Comparison of ENCODE assay signal across 14 cellular contexts in the genomic region with DNA sequence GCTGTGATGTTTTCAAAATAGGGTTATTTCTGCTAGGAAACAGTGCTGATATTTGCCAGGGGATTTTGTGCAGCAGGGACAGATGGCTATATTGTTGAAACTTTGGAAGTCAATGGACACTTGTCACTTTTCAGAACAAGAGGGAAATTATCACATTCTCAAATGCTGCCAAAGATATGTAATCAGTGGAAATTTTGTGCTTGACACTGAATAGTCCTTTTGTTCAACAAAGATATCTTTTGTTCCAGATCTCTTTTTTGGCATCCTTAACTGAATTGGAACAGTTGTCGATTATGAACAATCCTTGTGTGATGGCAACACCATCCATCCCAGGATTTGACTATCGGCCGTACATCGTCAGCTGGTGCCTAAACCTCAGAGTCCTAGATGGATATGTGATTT. TPM values are rescaled to one million over a fixed set of nuclear protein-coding genes. Genes with fewer than 3 reads are reported as not detected.
DNase-seq lines count a peak whose midpoint lies in the region; ATAC-seq, FAIRE-seq and TF ChIP-seq lines count a peak whose summit lies in the region.
"Had no signal": no experiment of that assay in that cellular context is flagged by ENCODE, and none has a peak within 500 bp of the region (broad histone marks: within the 10 kb centered on the region; RNA-seq: fewer than 3 reads in every experiment).

No MANE protein-coding gene starts in this region.

- H3K27ac ChIP-seq in tibial nerve (peak overlapping the region; percentile 11 to 76 (median 47)), MM.1S (ENCODE audit: low read length) (no peak overlapping the region)

- H3K9me2 ChIP-seq in MM.1S (replicated peaks; ENCODE audit: insufficient read depth, low read length): no peaks in the 10 kb centered on the region

- peak in 1 of 2 donors; percentile 59 for TF ChIP-seq EP300 in tibial nerve (IDR thresholded peaks at IDR 0.05)

- H3K36me3 ChIP-seq in tibial nerve (peaks cover 0 to 83% (median 7%) of the 10 kb centered on the region in 3 donors), MM.1S (replicated peaks; ENCODE audit: insufficient read depth, low read length) (peaks cover 36% of the 10 kb centered on the region)

- H3K4me1 ChIP-seq in tibial nerve (peaks cover 0 to 57% (median 0%) of the 10 kb centered on the region in 4 donors), MM.1S (ENCODE audit: low read length) (no peaks in the 10 kb centered on the region)

- H3K79me2 ChIP-seq in MM.1S (ENCODE audit: low read length): peaks cover 29% of the 10 kb centered on the region

- H3K9ac ChIP-seq in MM.1S (ENCODE audit: low read length): no peak overlapping the region

- H2AFZ ChIP-seq in MM.1S (ENCODE audit: low read length): no peak overlapping the region

- H3K9me3 ChIP-seq in tibial nerve (no peaks in the 10 kb centered on the region), MM.1S (replicated peaks; ENCODE audit: insufficient read depth, low read length) (no peaks in the 10 kb centered on the region)

- 31 to 71% methylated on average over 4 of the region's 4 CpGs for WGBS in tibial nerve, 2 donors

- ATAC-seq in omental fat pad (ENCODE audit: low FRiP score): no peak
- ATAC-seq: K562 had no signal

- TF ChIP-seq CTCF in tibial nerve (IDR thresholded peaks at IDR 0.05): no peak
- TF ChIP-seq CTCF in omental fat pad (IDR thresholded peaks at IDR 0.05): no peak
- no peak for TF ChIP-seq CTCF in MM.1S (IDR thresholded peaks at IDR 0.05; ENCODE audit: low read length)

- FAIRE-seq in frontal cortex (lab: Jason Lieb, UNC): peak; percentile 99
- FAIRE-seq: H1, K562 had no signal

- H3K4me3 ChIP-seq in tibial nerve (no peak overlapping the region), MM.1S (ENCODE audit: low read length) (no peak overlapping the region)
- H3K4me3 ChIP-seq: K562 had no signal

- H4K20me1 ChIP-seq in MM.1S (ENCODE audit: insufficient read depth, low read length): no peaks in the 10 kb centered on the region; the same call in 1 of the 2 replicates

- no peaks in the 10 kb centered on the region for H3K27me3 ChIP-seq in tibial nerve
- H3K27me3 ChIP-seq in MM.1S (replicated peaks; ENCODE audit: insufficient read depth, low read length): no peaks in the 10 kb centered on the region

- H3K4me2 ChIP-seq in MM.1S (ENCODE audit: low read depth, low read length): no peak overlapping the region

- no peak for TF ChIP-seq POLR2A in tibial nerve (IDR thresholded peaks at IDR 0.05)

- DNase-seq in SK-MEL-5 (ENCODE audit: low read depth, low spot score) (peak; percentile 86), frontal cortex (ENCODE audit: low spot score in 2 of 2) (peak in 1 of 2 donors; percentile 41), middle frontal gyrus (ENCODE audit: extremely low spot score, low spot score) (peak; percentile 53), tibial nerve (ENCODE audit: low spot score in 2 of 2) (no peak), iPS-NIHi7 (ENCODE audit: extremely low spot score) (no peak), omental fat pad (ENCODE audit: low spot score) (no peak), MM.1S (no peak)
- DNase-seq: EL, NCI-H1436, NCI-H226, NCI-H524 treated with DMSO at 0.1 percent for 48 hours, SHP77 treated with DMSO at 0.1 percent for 48 hours had no signal

- in situ Hi-C loops in SK-MEL-5 (cut with HindIII; ENCODE audit: low pct_unique_long_range_greater_than_20kb, low sequenced_read_pairs): no loop called here

- no peaks in the 10 kb centered on the region for H3F3A ChIP-seq in MM.1S (ENCODE audit: insufficient read depth, low read length)

RNA-seq across cellular contexts. Expression of a gene that starts 7.8 kb away (rescaled TPM):
- total RNA-seq in SK-MEL-5 (2014; rRNA removed; shearing (Covaris generic)): 17.9 TPM in 2 replicates
- polyA plus RNA-seq in SK-MEL-5 (2015; cell fraction: cytosol; rRNA removed): 7.3 and 9.3 TPM in 2 replicates
- 18.7 and 21.9 TPM in 2 replicates for polyA plus RNA-seq in SK-MEL-5 (2015; cell fraction: nucleus; rRNA removed)
- 72.2 TPM for total RNA-seq in frontal cortex
- total RNA-seq in tibial nerve: 10 to 100 TPM; 11.2 to 20.8 (median 14.1) TPM
- 10 to 100 TPM in 1 of 4 donors, 1 to 10 TPM in 3; 5.0 to 10.2 (median 5.3) TPM for total RNA-seq in omental fat pad

RNA-seq across cellular contexts. Expression of a gene that starts 45.7 kb away (rescaled TPM):
- 2,318 and 2,361 TPM in 2 replicates for total RNA-seq in SK-MEL-5 (2014; rRNA removed; shearing (Covaris generic))
- polyA plus RNA-seq in SK-MEL-5 (2015; cell fraction: cytosol; rRNA removed): 1,013 and 1,137 TPM in 2 replicates
- 380 and 393 TPM in 2 replicates for polyA plus RNA-seq in SK-MEL-5 (2015; cell fraction: nucleus; rRNA removed)
- 4,229 TPM for total RNA-seq in frontal cortex
- total RNA-seq in tibial nerve: 1,000 to 10,000 TPM; 1,024 to 1,620 (median 1,272) TPM
- total RNA-seq in omental fat pad: 1,000 to 10,000 TPM in 3 of 4 donors, 100 to 1,000 TPM in 1; 998 to 1,447 (median 1,310) TPM

RNA-seq across cellular contexts. Expression of a gene that starts 46.8 kb away (rescaled TPM):
- 3.0 and 5.5 TPM in 2 replicates for total RNA-seq in SK-MEL-5 (2014; rRNA removed; shearing (Covaris generic))
- 14.3 TPM in 2 replicates for polyA plus RNA-seq in SK-MEL-5 (2015; cell fraction: cytosol; rRNA removed)
- 9.5 and 12.2 TPM in 2 replicates for polyA plus RNA-seq in SK-MEL-5 (2015; cell fraction: nucleus; rRNA removed)
- 17.1 TPM for total RNA-seq in frontal cortex
- total RNA-seq in tibial nerve: 10 to 100 TPM; 14.4 to 23.4 (median 18.0) TPM
- 10 to 100 TPM in 3 of 4 donors, 1 to 10 TPM in 1; 6.5 to 22.9 (median 10.7) TPM for total RNA-seq in omental fat pad

RNA-seq across cellular contexts. Expression of a gene that starts 55.3 kb away (rescaled TPM):
- total RNA-seq in SK-MEL-5 (2014; rRNA removed; shearing (Covaris generic)): 21.7 and 22.9 TPM in 2 replicates
- 11.2 and 17.2 TPM in 2 replicates for polyA plus RNA-seq in SK-MEL-5 (2015; cell fraction: cytosol; rRNA removed)
- 27.3 and 30.8 TPM in 2 replicates for polyA plus RNA-seq in SK-MEL-5 (2015; cell fraction: nucleus; rRNA removed)
- total RNA-seq in frontal cortex (52.6 TPM), tibial nerve (10 to 100 TPM; 18.3 to 20.5 (median 19.6) TPM), omental fat pad (10 to 100 TPM; 20.8 to 40.2 (median 23.6) TPM)

Comparison
In these comparisons a context has a peak if more than half of its experiments do, and no peak if none do; other contexts are left out.
1. DNase-seq: peak in SK-MEL-5 (single experiment) and middle frontal gyrus (single experiment); none in tibial nerve (0 of 2), iPS-NIHi7 (single experiment), omental fat pad (single experiment) and MM.1S (single experiment).